27 cellular contexts compared by ENCODE assay signal in genomic region chr7:124284937-124285336, GRCh38.
"Had no signal": no experiment of that assay in that cellular context is flagged by ENCODE, and none has a peak within 500 bp of the region (broad histone marks: within the 10 kb centered on the region; RNA-seq: fewer than 3 reads in every experiment).

No MANE protein-coding gene starts in this region.

- H3K27me3 Mint-ChIP-seq: dendritic cell treated with granulocyte-macrophage colony-stimulating factor and Interleukin-4, amounts not matched to agents 40 ng/mL and 50 ng/mL, for 4 days; effector memory CD8-positive, alpha-beta T cell had no signal

- H3K27me3 ChIP-seq: colonic mucosa, dorsolateral prefrontal cortex, esophagus muscularis mucosa, esophagus squamous epithelium, foreskin keratinocyte, gastrocnemius medialis, gastroesophageal sphincter, heart left ventricle, heart right ventricle, hepatocyte had no signal

- H3K36me3 ChIP-seq: colonic mucosa, esophagus muscularis mucosa, esophagus squamous epithelium, gastrocnemius medialis, gastroesophageal sphincter, heart left ventricle, heart right ventricle had no signal

- H3K4me1 ChIP-seq: colonic mucosa, esophagus muscularis mucosa, esophagus squamous epithelium, foreskin keratinocyte, gastrocnemius medialis, gastroesophageal sphincter, heart left ventricle, heart right ventricle had no signal

- H3K79me2 ChIP-seq: hepatocyte had no signal

- H3K4me3 ChIP-seq: colonic mucosa, coronary artery, dorsolateral prefrontal cortex, esophagus muscularis mucosa, esophagus squamous epithelium, gastrocnemius medialis, gastroesophageal sphincter, heart left ventricle, heart right ventricle, hepatocyte had no signal

- H3K4me2 ChIP-seq: hepatocyte had no signal

- DNase-seq: colonic mucosa; cortex of kidney; dermis blood vessel endothelial cell; dorsolateral prefrontal cortex; effector CD4-positive, alpha-beta T cell; effector CD8-positive, alpha-beta T cell; effector memory CD4-positive, alpha-beta T cell; effector memory CD8-positive, alpha-beta T cell; endodermal cell; erythroblast; esophagus squamous epithelium; foreskin fibroblast; foreskin keratinocyte; foreskin melanocyte; gastrocnemius medialis; glutamatergic neuron; head of caudate nucleus; heart left ventricle; heart right ventricle; hippocampal formation had no signal

- H3K27ac ChIP-seq: colonic mucosa, coronary artery, dorsolateral prefrontal cortex, epithelial cell of prostate, esophagus muscularis mucosa, esophagus squamous epithelium, foreskin keratinocyte, gastrocnemius medialis, gastroesophageal sphincter, heart left ventricle, heart right ventricle, hepatocyte had no signal

- ATAC-seq: effector memory CD8-positive, alpha-beta T cell; esophagus mucosa; foreskin keratinocyte; gastrocnemius medialis; gastroesophageal sphincter; heart left ventricle; heart right ventricle had no signal

- H3K9me3 Mint-ChIP-seq: dendritic cell treated with granulocyte-macrophage colony-stimulating factor and Interleukin-4, amounts not matched to agents 40 ng/mL and 50 ng/mL, for 4 days; endodermal cell had no signal

- H2AFZ ChIP-seq: hepatocyte had no signal

- H3K27ac Mint-ChIP-seq: dendritic cell treated with granulocyte-macrophage colony-stimulating factor and Interleukin-4, amounts not matched to agents 40 ng/mL and 50 ng/mL, for 4 days; effector memory CD8-positive, alpha-beta T cell; endodermal cell had no signal

- H3K4me3 Mint-ChIP-seq: dendritic cell treated with granulocyte-macrophage colony-stimulating factor and Interleukin-4, amounts not matched to agents 40 ng/mL and 50 ng/mL, for 4 days; effector memory CD8-positive, alpha-beta T cell; endodermal cell had no signal

- H3K9me3 ChIP-seq: colonic mucosa, esophagus muscularis mucosa, esophagus squamous epithelium, gastrocnemius medialis, gastroesophageal sphincter, heart right ventricle had no signal
